In genomic region chr2:143246246-143246645, GRCh38 we compare ENCODE assay signal across 20 cellular contexts.
"Had no signal": no experiment of that assay in that cellular context is flagged by ENCODE, and none has a peak within 500 bp of the region (broad histone marks: within the 10 kb centered on the region; RNA-seq: fewer than 3 reads in every experiment).

No MANE protein-coding gene starts in this region.

- H3K36me3 Mint-ChIP-seq: type B pancreatic cell had no signal

- H3K9me3 Mint-ChIP-seq: type B pancreatic cell had no signal

- H3K4me3 Mint-ChIP-seq: type B pancreatic cell had no signal

- FAIRE-seq: endometrium, urothelium cell line had no signal

- H3K27me3 ChIP-seq: dorsolateral prefrontal cortex, gastrocnemius medialis, spleen, suprapubic skin, thyroid gland had no signal

- H3K9me3 ChIP-seq: gastrocnemius medialis, spleen, suprapubic skin, thyroid gland had no signal

- H3K4me3 ChIP-seq: coronary artery, dorsolateral prefrontal cortex, gastrocnemius medialis, suprapubic skin, thyroid gland had no signal

- ATAC-seq: esophagus mucosa, gastrocnemius medialis, left lobe of liver, sciatic nerve had no signal

- H3K36me3 ChIP-seq: gastrocnemius medialis, suprapubic skin, thyroid gland had no signal

- H3K27ac Mint-ChIP-seq: type B pancreatic cell had no signal

- DNase-seq: dorsolateral prefrontal cortex; effector CD8-positive, alpha-beta T cell; gastrocnemius medialis; islet precursor cell; mammary epithelial cell; naive thymus-derived CD8-positive, alpha-beta T cell; posterior cingulate gyrus; spleen; stimulated activated CD4-positive, alpha-beta T cell treated with anti-CD3 and anti-CD28 coated beads, Interleukin-15, amount 100 ng/mL, for 24 hours; stimulated activated CD4-positive, alpha-beta T cell treated with anti-CD3 and anti-CD28 coated beads, Interleukin-1b, Interleukin-23, amount 100 ng/mL, for 48 hours; stimulated activated CD4-positive, alpha-beta T cell treated with anti-CD3 and anti-CD28 coated beads, Interleukin-4, amount 100 ng/mL, for 24 hours; thyroid gland had no signal

- H3K4me1 ChIP-seq: gastrocnemius medialis, suprapubic skin, thyroid gland had no signal

- H3K27ac ChIP-seq: coronary artery, dorsolateral prefrontal cortex, gastrocnemius medialis, suprapubic skin, thyroid gland had no signal

- H3K27me3 Mint-ChIP-seq: naive thymus-derived CD8-positive, alpha-beta T cell had no signal
